In the genomic region with DNA sequence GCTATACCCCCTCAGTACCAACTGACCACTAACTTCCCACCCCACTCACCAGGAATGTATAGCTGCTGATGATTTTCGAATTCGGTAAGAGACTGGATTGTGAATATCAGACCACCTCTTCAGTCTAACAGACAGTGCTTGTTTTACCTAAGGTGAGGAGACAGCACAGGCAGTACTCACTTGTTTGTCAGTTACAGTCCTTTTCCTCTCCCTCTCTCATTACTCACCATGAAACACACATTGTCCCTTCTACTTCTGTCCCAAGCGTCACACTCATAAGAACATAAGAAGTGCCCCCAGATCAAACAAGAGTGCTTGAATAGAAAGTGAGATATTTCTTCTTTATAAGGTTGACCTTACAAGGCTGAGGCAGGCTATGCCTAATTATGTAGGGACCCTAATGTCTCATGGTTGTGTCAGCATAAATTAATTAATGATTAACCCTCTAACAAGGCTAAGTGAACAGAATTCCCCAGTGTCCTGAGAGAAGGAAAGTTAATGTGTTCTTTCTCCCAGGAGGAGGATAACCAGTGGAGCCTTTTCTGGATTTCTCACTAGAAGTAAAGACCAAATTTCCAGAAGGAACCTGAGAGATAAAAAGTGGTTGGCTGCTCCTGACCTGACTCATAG, we compare ENCODE assay signal across 1 cellular context.
TF ChIP-seq lines count a peak whose summit lies in the region.

No MANE protein-coding gene starts in this region.

TF ChIP-seq in WTC11, 78 proteins besides CTCF, POLR2A, EP300 and RAD21 (continued from another document):
- TF ChIP-seq CBFB (CRISPR knock-in tag; IDR thresholded peaks at IDR 0.05; ENCODE audit: low read depth) (no peak), ZNF396 (CRISPR knock-in tag; IDR thresholded peaks at IDR 0.05; ENCODE audit: borderline replicate concordance) (no peak), ZNF232 (CRISPR knock-in tag; IDR thresholded peaks at IDR 0.05) (no peak), RELA (CRISPR knock-in tag; IDR thresholded peaks at IDR 0.05; ENCODE audit: borderline replicate concordance) (no peak), ZNF121 (CRISPR knock-in tag; IDR thresholded peaks at IDR 0.05) (no peak), SP1 (CRISPR knock-in tag; conservative IDR thresholded peaks at IDR 0.05) (no peak), TEAD4 (CRISPR knock-in tag; IDR thresholded peaks at IDR 0.05) (no peak)
- TF ChIP-seq, protein P1, sequence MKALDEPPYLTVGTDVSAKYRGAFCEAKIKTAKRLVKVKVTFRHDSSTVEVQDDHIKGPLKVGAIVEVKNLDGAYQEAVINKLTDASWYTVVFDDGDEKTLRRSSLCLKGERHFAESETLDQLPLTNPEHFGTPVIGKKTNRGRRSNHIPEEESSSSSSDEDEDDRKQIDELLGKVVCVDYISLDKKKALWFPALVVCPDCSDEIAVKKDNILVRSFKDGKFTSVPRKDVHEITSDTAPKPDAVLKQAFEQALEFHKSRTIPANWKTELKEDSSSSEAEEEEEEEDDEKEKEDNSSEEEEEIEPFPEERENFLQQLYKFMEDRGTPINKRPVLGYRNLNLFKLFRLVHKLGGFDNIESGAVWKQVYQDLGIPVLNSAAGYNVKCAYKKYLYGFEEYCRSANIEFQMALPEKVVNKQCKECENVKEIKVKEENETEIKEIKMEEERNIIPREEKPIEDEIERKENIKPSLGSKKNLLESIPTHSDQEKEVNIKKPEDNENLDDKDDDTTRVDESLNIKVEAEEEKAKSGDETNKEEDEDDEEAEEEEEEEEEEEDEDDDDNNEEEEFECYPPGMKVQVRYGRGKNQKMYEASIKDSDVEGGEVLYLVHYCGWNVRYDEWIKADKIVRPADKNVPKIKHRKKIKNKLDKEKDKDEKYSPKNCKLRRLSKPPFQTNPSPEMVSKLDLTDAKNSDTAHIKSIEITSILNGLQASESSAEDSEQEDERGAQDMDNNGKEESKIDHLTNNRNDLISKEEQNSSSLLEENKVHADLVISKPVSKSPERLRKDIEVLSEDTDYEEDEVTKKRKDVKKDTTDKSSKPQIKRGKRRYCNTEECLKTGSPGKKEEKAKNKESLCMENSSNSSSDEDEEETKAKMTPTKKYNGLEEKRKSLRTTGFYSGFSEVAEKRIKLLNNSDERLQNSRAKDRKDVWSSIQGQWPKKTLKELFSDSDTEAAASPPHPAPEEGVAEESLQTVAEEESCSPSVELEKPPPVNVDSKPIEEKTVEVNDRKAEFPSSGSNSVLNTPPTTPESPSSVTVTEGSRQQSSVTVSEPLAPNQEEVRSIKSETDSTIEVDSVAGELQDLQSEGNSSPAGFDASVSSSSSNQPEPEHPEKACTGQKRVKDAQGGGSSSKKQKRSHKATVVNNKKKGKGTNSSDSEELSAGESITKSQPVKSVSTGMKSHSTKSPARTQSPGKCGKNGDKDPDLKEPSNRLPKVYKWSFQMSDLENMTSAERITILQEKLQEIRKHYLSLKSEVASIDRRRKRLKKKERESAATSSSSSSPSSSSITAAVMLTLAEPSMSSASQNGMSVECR (CRISPR knock-in tag; IDR thresholded peaks at IDR 0.05; ENCODE audit: borderline replicate concordance): no peak
- TF ChIP-seq, protein P2, sequence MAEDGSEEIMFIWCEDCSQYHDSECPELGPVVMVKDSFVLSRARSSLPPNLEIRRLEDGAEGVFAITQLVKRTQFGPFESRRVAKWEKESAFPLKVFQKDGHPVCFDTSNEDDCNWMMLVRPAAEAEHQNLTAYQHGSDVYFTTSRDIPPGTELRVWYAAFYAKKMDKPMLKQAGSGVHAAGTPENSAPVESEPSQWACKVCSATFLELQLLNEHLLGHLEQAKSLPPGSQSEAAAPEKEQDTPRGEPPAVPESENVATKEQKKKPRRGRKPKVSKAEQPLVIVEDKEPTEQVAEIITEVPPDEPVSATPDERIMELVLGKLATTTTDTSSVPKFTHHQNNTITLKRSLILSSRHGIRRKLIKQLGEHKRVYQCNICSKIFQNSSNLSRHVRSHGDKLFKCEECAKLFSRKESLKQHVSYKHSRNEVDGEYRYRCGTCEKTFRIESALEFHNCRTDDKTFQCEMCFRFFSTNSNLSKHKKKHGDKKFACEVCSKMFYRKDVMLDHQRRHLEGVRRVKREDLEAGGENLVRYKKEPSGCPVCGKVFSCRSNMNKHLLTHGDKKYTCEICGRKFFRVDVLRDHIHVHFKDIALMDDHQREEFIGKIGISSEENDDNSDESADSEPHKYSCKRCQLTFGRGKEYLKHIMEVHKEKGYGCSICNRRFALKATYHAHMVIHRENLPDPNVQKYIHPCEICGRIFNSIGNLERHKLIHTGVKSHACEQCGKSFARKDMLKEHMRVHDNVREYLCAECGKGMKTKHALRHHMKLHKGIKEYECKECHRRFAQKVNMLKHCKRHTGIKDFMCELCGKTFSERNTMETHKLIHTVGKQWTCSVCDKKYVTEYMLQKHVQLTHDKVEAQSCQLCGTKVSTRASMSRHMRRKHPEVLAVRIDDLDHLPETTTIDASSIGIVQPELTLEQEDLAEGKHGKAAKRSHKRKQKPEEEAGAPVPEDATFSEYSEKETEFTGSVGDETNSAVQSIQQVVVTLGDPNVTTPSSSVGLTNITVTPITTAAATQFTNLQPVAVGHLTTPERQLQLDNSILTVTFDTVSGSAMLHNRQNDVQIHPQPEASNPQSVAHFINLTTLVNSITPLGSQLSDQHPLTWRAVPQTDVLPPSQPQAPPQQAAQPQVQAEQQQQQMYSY (CRISPR knock-in tag; IDR thresholded peaks at IDR 0.05): no peak
